16 cellular contexts compared by ENCODE assay signal in genomic region chr10:112663181-112663879, GRCh38.
DNase-seq lines count a peak whose midpoint lies in the region; ATAC-seq, FAIRE-seq and TF ChIP-seq lines count a peak whose summit lies in the region.
"Had no signal": no experiment of that assay in that cellular context is flagged by ENCODE, and none has a peak within 500 bp of the region (broad histone marks: within the 10 kb centered on the region; RNA-seq: fewer than 3 reads in every experiment).

No MANE protein-coding gene starts in this region.

- POLR2A ChIA-PET in activated CD4-positive, alpha-beta T cell treated with anti-CD3 and anti-CD28 coated beads, Interleukin-2, amount 10 ng/mL, durations not matched to agents 7 days and 5 days (lab: Charles Lee), result no interaction called here

- WGBS in mesenchymal stem cell, result 100% methylated on average over 2 of the region's 5 CpGs

- no peak overlapping the region for H3K23ac ChIP-seq in mesenchymal stem cell (ENCODE audit: low read length in 2 of 2)

- H2AFZ ChIP-seq in mesenchymal stem cell (ENCODE audit: low read depth, low read length) (no peak overlapping the region), neural progenitor cell (replicated peaks) (no peak overlapping the region)

- H3K27ac ChIP-seq in mesenchymal stem cell (ENCODE audit: low read length, poor library complexity, severe bottlenecking) (peak overlapping the region; percentile 59), neural progenitor cell (no peak overlapping the region)
- H3K27ac ChIP-seq: esophagus squamous epithelium, stomach had no signal

- no peak for ATAC-seq in GM19467 (IDR thresholded peaks at IDR 0.05; ENCODE audit: unreplicated experiment)
- no peak for ATAC-seq in activated T-helper 17 cell treated with anti-CD3 and anti-CD28 coated beads, Interleukin-2, amount 50 U/mL, for 72 hours (replicated peaks)
- ATAC-seq: sciatic nerve, T-helper 17 cell had no signal

- no peak overlapping the region for H2BK5ac ChIP-seq in mesenchymal stem cell (ENCODE audit: low read depth, low read length, poor library complexity, severe bottlenecking)

- no peaks in the 10 kb centered on the region for H3K4me1 Mint-ChIP-seq in activated CD4-positive, alpha-beta T cell treated with anti-CD3 and anti-CD28 coated beads, Interleukin-2, amount 10 ng/mL, durations not matched to agents 7 days and 5 days
- H3K4me1 Mint-ChIP-seq in neural progenitor cell, result peaks cover 8% of the 10 kb centered on the region
- no peaks in the 10 kb centered on the region for H3K4me1 Mint-ChIP-seq in activated T-helper 17 cell treated with anti-CD3 and anti-CD28 coated beads, Interleukin-2, amount 50 U/mL, for 72 hours
- H3K4me1 Mint-ChIP-seq: central memory CD8-positive, alpha-beta T cell; T-helper 17 cell had no signal

- no peak overlapping the region for H3K4me3 Mint-ChIP-seq in activated CD4-positive, alpha-beta T cell treated with anti-CD3 and anti-CD28 coated beads, Interleukin-2, amount 10 ng/mL, durations not matched to agents 7 days and 5 days
- no peak overlapping the region for H3K4me3 Mint-ChIP-seq in neural progenitor cell
- H3K4me3 Mint-ChIP-seq in activated T-helper 17 cell treated with anti-CD3 and anti-CD28 coated beads, Interleukin-2, amount 50 U/mL, for 72 hours, result no peak overlapping the region
- H3K4me3 Mint-ChIP-seq: CD4-positive, alpha-beta T cell; central memory CD8-positive, alpha-beta T cell; T-helper 17 cell had no signal

- H2BK12ac ChIP-seq in mesenchymal stem cell (ENCODE audit: low read length in 2 of 2), result no peak overlapping the region

- no peak overlapping the region for H2AK5ac ChIP-seq in mesenchymal stem cell (ENCODE audit: low read length, severe bottlenecking)

- H3K9me3 ChIP-seq in mesenchymal stem cell (ENCODE audit: control insufficient read depth, low read length) (no peaks in the 10 kb centered on the region), neural progenitor cell (ENCODE audit: low read depth) (no peaks in the 10 kb centered on the region)
- H3K9me3 ChIP-seq: esophagus squamous epithelium, stomach had no signal

- H3K27me3 ChIP-seq in bronchial epithelial cell (ENCODE audit: control insufficient read depth, insufficient read depth, low read length) (no peaks in the 10 kb centered on the region), mesenchymal stem cell (ENCODE audit: control insufficient read depth in 1 of 2, insufficient read depth in 1 of 2, low read length in 2 of 2) (no peaks in the 10 kb centered on the region), neural progenitor cell (no peaks in the 10 kb centered on the region)
- H3K27me3 ChIP-seq: esophagus squamous epithelium, stomach had no signal

- peaks cover 2% of the 10 kb centered on the region for H3K9me3 Mint-ChIP-seq in activated CD4-positive, alpha-beta T cell treated with anti-CD3 and anti-CD28 coated beads, Interleukin-2, amount 10 ng/mL, durations not matched to agents 7 days and 5 days
- peaks cover 4% of the 10 kb centered on the region for H3K9me3 Mint-ChIP-seq in neural progenitor cell
- no peaks in the 10 kb centered on the region for H3K9me3 Mint-ChIP-seq in activated T-helper 17 cell treated with anti-CD3 and anti-CD28 coated beads, Interleukin-2, amount 50 U/mL, for 72 hours
- H3K9me3 Mint-ChIP-seq: CD4-positive, alpha-beta T cell; central memory CD8-positive, alpha-beta T cell had no signal

- no peak overlapping the region for H4K8ac ChIP-seq in mesenchymal stem cell (ENCODE audit: low read length)

- FAIRE-seq in bronchial epithelial cell (lab: Jason Lieb, UNC), result peak; percentile 89
- FAIRE-seq: islet of Langerhans had no signal

- H3K4me1 ChIP-seq in mesenchymal stem cell (ENCODE audit: control insufficient read depth, insufficient read depth, low read depth, low read length) (no peaks in the 10 kb centered on the region), neural progenitor cell (peaks cover 16% of the 10 kb centered on the region)

- CTCF ChIA-PET in activated CD4-positive, alpha-beta T cell treated with anti-CD3 and anti-CD28 coated beads, Interleukin-2, amount 10 ng/mL, durations not matched to agents 7 days and 5 days (lab: Charles Lee), result no interaction called here

- H4K91ac ChIP-seq in mesenchymal stem cell (ENCODE audit: low read length), result no peak overlapping the region

- DNase-seq in CD1c-positive myeloid dendritic cell (ENCODE audit: extremely low spot score) (peak; percentile 41), LHCN-M2 (ENCODE audit: low read depth) (peak; percentile 83), bronchial epithelial cell (ENCODE audit: low read depth) (peak; percentile 86), mesenchymal stem cell (peak; percentile 26), neural progenitor cell (ENCODE audit: low spot score) (no peak)
- DNase-seq in activated CD4-positive, alpha-beta T cell treated with anti-CD3 and anti-CD28 coated beads, Interleukin-2, amount 10 ng/mL, durations not matched to agents 7 days and 5 days, result no peak
- DNase-seq: CD4-positive, alpha-beta T cell; esophagus squamous epithelium; Karpas-422; stomach; T-helper 17 cell had no signal

- no peak overlapping the region for H2BK15ac ChIP-seq in mesenchymal stem cell (ENCODE audit: low read depth, poor library complexity, severe bottlenecking)

- H3K4me2 ChIP-seq in mesenchymal stem cell (ENCODE audit: low read length, poor library complexity, severe bottlenecking), result no peak overlapping the region
- H3K4me2 ChIP-seq in neural progenitor cell, result no peak overlapping the region

- H3K36me3 ChIP-seq in bronchial epithelial cell (ENCODE audit: control insufficient read depth, insufficient read depth, low read length), result no peaks in the 10 kb centered on the region
- peaks cover 0 to 4% of the 10 kb centered on the region in 2 experiments for H3K36me3 ChIP-seq in mesenchymal stem cell (ENCODE audit: control insufficient read depth in 1 of 2, insufficient read depth in 2 of 2, low read depth in 1 of 2, low read length in 2 of 2)
- H3K36me3 ChIP-seq in neural progenitor cell, result no peaks in the 10 kb centered on the region

- H3K4ac ChIP-seq in mesenchymal stem cell (ENCODE audit: low read depth in 1 of 2, low read length in 2 of 2), result no peak overlapping the region

- no peak overlapping the region for H2BK120ac ChIP-seq in mesenchymal stem cell (ENCODE audit: low read depth, low read length)

- no peak overlapping the region for H3K4me3 ChIP-seq in bronchial epithelial cell (ENCODE audit: low read depth, low read length)
- H3K4me3 ChIP-seq in mesenchymal stem cell (ENCODE audit: insufficient read depth in 1 of 2, low read depth in 1 of 2, low read length in 2 of 2), result no peak overlapping the region
- no peak overlapping the region for H3K4me3 ChIP-seq in neural progenitor cell
- H3K4me3 ChIP-seq: esophagus squamous epithelium, stomach had no signal

- H3K79me2 ChIP-seq in neural progenitor cell (ENCODE audit: low read depth), result no peaks in the 10 kb centered on the region

- H3K27me3 Mint-ChIP-seq in activated CD4-positive, alpha-beta T cell treated with anti-CD3 and anti-CD28 coated beads, Interleukin-2, amount 10 ng/mL, durations not matched to agents 7 days and 5 days, result no peaks in the 10 kb centered on the region
- H3K27me3 Mint-ChIP-seq in neural progenitor cell (ENCODE audit: insufficient read depth, low read depth), result peaks cover 2% of the 10 kb centered on the region
- no peaks in the 10 kb centered on the region for H3K27me3 Mint-ChIP-seq in activated T-helper 17 cell treated with anti-CD3 and anti-CD28 coated beads, Interleukin-2, amount 50 U/mL, for 72 hours
- H3K27me3 Mint-ChIP-seq: CD4-positive, alpha-beta T cell; central memory CD8-positive, alpha-beta T cell; T-helper 17 cell had no signal

- H3K36me3 Mint-ChIP-seq in activated CD4-positive, alpha-beta T cell treated with anti-CD3 and anti-CD28 coated beads, Interleukin-2, amount 10 ng/mL, durations not matched to agents 7 days and 5 days (ENCODE audit: low read depth), result peaks cover 3% of the 10 kb centered on the region
- peaks cover 2% of the 10 kb centered on the region for H3K36me3 Mint-ChIP-seq in neural progenitor cell
- peaks cover 19% of the 10 kb centered on the region for H3K36me3 Mint-ChIP-seq in activated T-helper 17 cell treated with anti-CD3 and anti-CD28 coated beads, Interleukin-2, amount 50 U/mL, for 72 hours (ENCODE audit: low read depth)

- no peaks in the 10 kb centered on the region for H4K20me1 ChIP-seq in neural progenitor cell (ENCODE audit: low read depth)

- peaks cover 21% of the 10 kb centered on the region for H3F3A ChIP-seq in neural progenitor cell (ENCODE audit: low read depth)

- H3K27ac Mint-ChIP-seq in activated CD4-positive, alpha-beta T cell treated with anti-CD3 and anti-CD28 coated beads, Interleukin-2, amount 10 ng/mL, durations not matched to agents 7 days and 5 days, result no peak overlapping the region
- H3K27ac Mint-ChIP-seq in neural progenitor cell, result no peak overlapping the region
- no peak overlapping the region for H3K27ac Mint-ChIP-seq in activated T-helper 17 cell treated with anti-CD3 and anti-CD28 coated beads, Interleukin-2, amount 50 U/mL, for 72 hours
- H3K27ac Mint-ChIP-seq: CD4-positive, alpha-beta T cell; T-helper 17 cell had no signal

- H3K9ac ChIP-seq in mesenchymal stem cell (ENCODE audit: low read length) (no peak overlapping the region), neural progenitor cell (no peak overlapping the region)

- no peak overlapping the region for H3K18ac ChIP-seq in mesenchymal stem cell (ENCODE audit: low read depth in 1 of 2, low read length in 2 of 2)

- H3K14ac ChIP-seq in mesenchymal stem cell (ENCODE audit: low read length in 2 of 2), result no peak overlapping the region

- H3K79me1 ChIP-seq in mesenchymal stem cell (replicated peaks; ENCODE audit: low read length, poor library complexity, severe bottlenecking), result no peaks in the 10 kb centered on the region

- TF ChIP-seq CTCF in bronchial epithelial cell (IDR thresholded peaks at IDR 0.05; ENCODE audit: insufficient read depth, low read length, severe bottlenecking) (no peak), neural progenitor cell (IDR thresholded peaks at IDR 0.05) (no peak)

Comparison
In these comparisons a context has a peak if more than half of its experiments do, and no peak if none do; other contexts are left out.
1. DNase-seq: peak in CD1c-positive myeloid dendritic cell (single experiment), LHCN-M2 (single experiment), bronchial epithelial cell (single experiment) and mesenchymal stem cell (single experiment); none in activated CD4-positive, alpha-beta T cell treated with anti-CD3 and anti-CD28 coated beads, Interleukin-2, amount 10 ng/mL, durations not matched to agents 7 days and 5 days (single experiment) and neural progenitor cell (single experiment).